In genomic region chr6:38806833-38807232, GRCh38 we compare ENCODE assay signal across 22 cellular contexts.
DNase-seq lines count a peak whose midpoint lies in the region; ATAC-seq, FAIRE-seq and TF ChIP-seq lines count a peak whose summit lies in the region.
"Had no signal": no experiment of that assay in that cellular context is flagged by ENCODE, and none has a peak within 500 bp of the region (broad histone marks: within the 10 kb centered on the region; RNA-seq: fewer than 3 reads in every experiment).

No MANE protein-coding gene starts in this region.

- 0 out of 2 replicates have a peak, but pooled peaks cover under 1% of the 10 kb centered on the region for H3K27me3 ChIP-seq in PC-3 (ENCODE audit: low read length)
- no peaks in the 10 kb centered on the region for H3K27me3 ChIP-seq in endothelial cell of umbilical vein (ENCODE audit: control insufficient read depth in 2 of 2, insufficient read depth in 2 of 2, low read length in 2 of 2)
- no peaks in the 10 kb centered on the region for H3K27me3 ChIP-seq in effector memory CD4-positive, alpha-beta T cell (replicated peaks; ENCODE audit: control insufficient read depth, insufficient read depth, low read length, poor library complexity, severe bottlenecking)
- H3K27me3 ChIP-seq in thyroid gland = no peaks in the 10 kb centered on the region
- no peaks in the 10 kb centered on the region for H3K27me3 ChIP-seq in pancreas
- H3K27me3 ChIP-seq: BE2C; BLaER1 treated with 17β-estradiol and CSF1 and Interleukin-3, amounts not matched to agents 10 nM and 100 nM had no signal

- peaks cover 17% of the 10 kb centered on the region; the same call in 1 of the 2 replicates for H3K4me1 ChIP-seq in PC-3 (ENCODE audit: insufficient read depth, low read length)
- peaks cover 23% of the 10 kb centered on the region for H3K4me1 ChIP-seq in endothelial cell of umbilical vein (ENCODE audit: control insufficient read depth, extremely low read depth, insufficient read depth, low read length)
- H3K4me1 ChIP-seq in effector memory CD4-positive, alpha-beta T cell (ENCODE audit: control insufficient read depth, insufficient read depth, low read length, poor library complexity, severe bottlenecking) = no peaks in the 10 kb centered on the region
- H3K4me1 ChIP-seq in thyroid gland = no peaks in the 10 kb centered on the region
- H3K4me1 ChIP-seq in pancreas = no peaks in the 10 kb centered on the region
- H3K4me1 ChIP-seq: A549, HAP-1 had no signal

- H3K27ac ChIP-seq in PC-3 (ENCODE audit: low read length) = no peak overlapping the region
- no peak overlapping the region for H3K27ac ChIP-seq in endothelial cell of umbilical vein (ENCODE audit: insufficient read depth, low read depth, low read length)
- no peak overlapping the region for H3K27ac ChIP-seq in effector memory CD4-positive, alpha-beta T cell (ENCODE audit: insufficient read depth, low read length, poor library complexity, severe bottlenecking)
- no peak overlapping the region for H3K27ac ChIP-seq in thyroid gland
- H3K27ac ChIP-seq in pancreas = no peak overlapping the region
- H3K27ac ChIP-seq: A549; BLaER1 treated with 17β-estradiol and CSF1 and Interleukin-3, amounts not matched to agents 10 nM and 100 nM had no signal

- TF ChIP-seq CTCF in PC-3 (conservative IDR thresholded peaks at IDR 0.05; ENCODE audit: low read depth, low read length) (no peak), endothelial cell of umbilical vein (IDR thresholded peaks at IDR 0.05; ENCODE audit: extremely low read depth in 1 of 2, insufficient read depth in 1 of 2, low read depth in 1 of 2, low read length in 2 of 2) (no peak), thyroid gland (IDR thresholded peaks at IDR 0.05) (no peak), pancreas (IDR thresholded peaks at IDR 0.05) (no peak)

- no peak overlapping the region for H3K9ac ChIP-seq in PC-3 (ENCODE audit: low read length)
- H3K9ac ChIP-seq in endothelial cell of umbilical vein (replicated peaks; ENCODE audit: extremely low read depth, insufficient read depth, low read length) = no peak overlapping the region
- H3K9ac ChIP-seq: BLaER1 treated with 17β-estradiol and CSF1 and Interleukin-3, amounts not matched to agents 10 nM and 100 nM had no signal

- H3K4me3 ChIP-seq in PC-3 (ENCODE audit: low read length) (no peak overlapping the region), endothelial cell of umbilical vein (replicated peaks in 1 of 3; ENCODE audit: insufficient read depth in 1 of 3, low read depth in 1 of 3, low read length in 3 of 3) (no peak overlapping the region), thyroid gland (replicated peaks in 1 of 3) (no peak overlapping the region), pancreas (no peak overlapping the region)
- H3K4me3 ChIP-seq in effector memory CD4-positive, alpha-beta T cell (ENCODE audit: insufficient read depth, low read depth, low read length, poor library complexity, severe bottlenecking) = no peak overlapping the region
- H3K4me3 ChIP-seq: A549; BLaER1 treated with 17β-estradiol and CSF1 and Interleukin-3, amounts not matched to agents 10 nM and 100 nM; HAP-1 had no signal

- no peaks in the 10 kb centered on the region for H3K9me2 ChIP-seq in PC-3 (replicated peaks; ENCODE audit: low read length)

- BruUV-seq in PC-3 (replicated peaks; lab: Mats Ljungman, UMichigan) (no TSS peak), endothelial cell of umbilical vein (replicated peaks; lab: Mats Ljungman, UMichigan) (no TSS peak)

- POLR2A ChIA-PET in PC-3 (lab: Charles Lee; ENCODE audit: unreplicated experiment) = no interaction called here
- POLR2A ChIA-PET in endothelial cell of umbilical vein (lab: Charles Lee) = no interaction called here

- no peaks in the 10 kb centered on the region for H4K20me1 ChIP-seq in PC-3 (ENCODE audit: low read length)
- no peaks in the 10 kb centered on the region for H4K20me1 ChIP-seq in endothelial cell of umbilical vein (replicated peaks; ENCODE audit: control insufficient read depth, extremely low read depth, insufficient read depth, low read length)
- H4K20me1 ChIP-seq: BLaER1 treated with 17β-estradiol and CSF1 and Interleukin-3, amounts not matched to agents 10 nM and 100 nM had no signal

- no peak for TF ChIP-seq POLR2A in endothelial cell of umbilical vein (IDR thresholded peaks at IDR 0.05; ENCODE audit: low read depth, low read length)
- TF ChIP-seq POLR2A in thyroid gland (IDR thresholded peaks at IDR 0.05) = no peak

- CTCF ChIA-PET in PC-3 (lab: Charles Lee) (no interaction called here), endothelial cell of umbilical vein (lab: Charles Lee) (interaction anchor here (2.2 to 4.0 kb wide), 2 partner anchors 12 to 64 kb away, joined by 7 to 38 read pairs; no protein-coding TSS in a partner anchor)

- H3K9me1 ChIP-seq in endothelial cell of umbilical vein (replicated peaks; ENCODE audit: control insufficient read depth, extremely low read depth, insufficient read depth, low read length) = no peaks in the 10 kb centered on the region

- no peak for FAIRE-seq in endothelial cell of umbilical vein (lab: Jason Lieb, UNC)
- no peak for FAIRE-seq in pancreas (lab: Jason Lieb, UNC)
- FAIRE-seq: A549, G401.6, GM12892, H54 had no signal

- DNase-seq in DMS79 treated with DMSO at 0.1 percent for 48 hours (lab: John Stamatoyannopoulos, UW) (peak; percentile 55), DMS79 (lab: John Stamatoyannopoulos, UW) (no peak), PC-3 (peak; percentile 29), endothelial cell of umbilical vein (ENCODE audit: low read depth, low spot score) (no peak), mucosa of gallbladder (ENCODE audit: low spot score) (peak; percentile 42), thyroid gland (no peak), pancreas (no peak)
- no peak for DNase-seq in effector memory CD4-positive, alpha-beta T cell
- DNase-seq: 8988T; ACHN; AML-193; BE2C; CD4-positive, alpha-beta T cell; CD8-positive, alpha-beta memory T cell; DND-41; GOT3 had no signal

- H3K79me2 ChIP-seq in PC-3 (ENCODE audit: low read length) (no peaks in the 10 kb centered on the region), endothelial cell of umbilical vein (ENCODE audit: control insufficient read depth, insufficient read depth, low read length) (no peaks in the 10 kb centered on the region)

- no peaks in the 10 kb centered on the region for H3K9me3 ChIP-seq in PC-3 (ENCODE audit: low read length)
- H3K9me3 ChIP-seq in endothelial cell of umbilical vein (replicated peaks; ENCODE audit: control insufficient read depth, insufficient read depth, low read length) = no peaks in the 10 kb centered on the region
- no peaks in the 10 kb centered on the region for H3K9me3 ChIP-seq in effector memory CD4-positive, alpha-beta T cell (ENCODE audit: control insufficient read depth, low read length)
- H3K9me3 ChIP-seq in thyroid gland = no peaks in the 10 kb centered on the region
- no peaks in the 10 kb centered on the region for H3K9me3 ChIP-seq in pancreas
- H3K9me3 ChIP-seq: A549; BE2C; BLaER1 treated with 17β-estradiol and CSF1 and Interleukin-3, amounts not matched to agents 10 nM and 100 nM; HAP-1 had no signal

- intact Hi-C loops in PC-3 (cut with micrococcal nuclease) (loop anchor here (1.0 kb wide), 1 partner anchor 122 kb away; no protein-coding TSS in a partner anchor), endothelial cell of umbilical vein (cut with micrococcal nuclease) (no loop called here), thyroid gland (cut with DNase I) (no loop called here), pancreas (cut with DNase I) (no loop called here)

- H2AFZ ChIP-seq in PC-3 (ENCODE audit: low read length) (no peak overlapping the region), endothelial cell of umbilical vein (ENCODE audit: low read depth, low read length) (no peak overlapping the region)

- ATAC-seq in PC-3 = peak; percentile 33; the same call in 1 of the 2 replicates
- ATAC-seq in pancreas = no peak
- ATAC-seq: A549 had no signal

- H3K36me3 ChIP-seq in PC-3 (ENCODE audit: low read depth, low read length) = no peaks in the 10 kb centered on the region
- no peaks in the 10 kb centered on the region for H3K36me3 ChIP-seq in endothelial cell of umbilical vein (ENCODE audit: control insufficient read depth in 2 of 2, extremely low read depth in 1 of 2, insufficient read depth in 2 of 2, low read length in 2 of 2)
- no peaks in the 10 kb centered on the region for H3K36me3 ChIP-seq in effector memory CD4-positive, alpha-beta T cell (ENCODE audit: control insufficient read depth, insufficient read depth, low read length)
- H3K36me3 ChIP-seq in thyroid gland = no peaks in the 10 kb centered on the region
- H3K36me3 ChIP-seq in pancreas = no peaks in the 10 kb centered on the region
- H3K36me3 ChIP-seq: BE2C; BLaER1 treated with 17β-estradiol and CSF1 and Interleukin-3, amounts not matched to agents 10 nM and 100 nM; HAP-1 had no signal

- H3K4me2 ChIP-seq in PC-3 (ENCODE audit: low read length) (no peak overlapping the region), endothelial cell of umbilical vein (ENCODE audit: insufficient read depth, low read length) (no peak overlapping the region)
- H3K4me2 ChIP-seq: A549; BLaER1 treated with 17β-estradiol and CSF1 and Interleukin-3, amounts not matched to agents 10 nM and 100 nM had no signal

- H3F3A ChIP-seq in PC-3 (ENCODE audit: low read length, unreplicated experiment) = no peaks in the 10 kb centered on the region

- dilution Hi-C loops in endothelial cell of umbilical vein (cut with MboI; ENCODE audit: extremely low pct_ligation_motif_present, low sequenced_read_pairs) = no loop called here

- WGBS in thyroid gland, 2 donors = 80 to 89% methylated on average over 3 of the region's 3 CpGs
- WGBS in pancreas, 2 donors = 57 to 75% methylated on average over 3 of the region's 3 CpGs

TF ChIP-seq in endothelial cell of umbilical vein, 7 proteins besides CTCF, POLR2A, EP300 and RAD21:
- TF ChIP-seq JUN (IDR thresholded peaks at IDR 0.05; ENCODE audit: borderline replicate concordance, insufficient read depth, insufficient read length, low read depth) (no peak), FOS (IDR thresholded peaks at IDR 0.05; ENCODE audit: borderline replicate concordance, insufficient read depth, low read length) (peak; percentile 23)

Comparison
In these comparisons a context has a peak if more than half of its experiments do, and no peak if none do; other contexts are left out.
1. DNase-seq: peak in DMS79 treated with DMSO at 0.1 percent for 48 hours (single experiment), PC-3 (single experiment) and mucosa of gallbladder (single experiment); none in DMS79 (single experiment), endothelial cell of umbilical vein (single experiment), effector memory CD4-positive, alpha-beta T cell (0 of 3), thyroid gland (0 of 2) and pancreas (0 of 6).